Comparison of ENCODE assay signal across 8 cellular contexts in genomic region chr6:108559884-108560462, GRCh38. TPM values are rescaled to one million over a fixed set of nuclear protein-coding genes. Genes with fewer than 3 reads are reported as not detected.
DNase-seq lines count a peak whose midpoint lies in the region; ATAC-seq, FAIRE-seq and TF ChIP-seq lines count a peak whose summit lies in the region.

No MANE protein-coding gene starts in this region.

- H3K4me3 ChIP-seq in HUES48 (ENCODE audit: low read depth, low read length) (peak overlapping the region; percentile 77), PC-3 (ENCODE audit: low read length) (peak overlapping the region; percentile 95), iPS-20b (ENCODE audit: low read length) (peak overlapping the region; percentile 93), skeletal muscle satellite cell (ENCODE audit: low read length) (peak overlapping the region; percentile 95)

- intact Hi-C loops in PC-3 (cut with micrococcal nuclease), result loop anchor here (1.0 to 5.0 kb wide), 5 partner anchors 112 to 512 kb away; no protein-coding TSS in a partner anchor

- no peaks in the 10 kb centered on the region for H3K9me2 ChIP-seq in PC-3 (replicated peaks; ENCODE audit: low read length)

- peak overlapping the region; percentile 99 for H3K4me2 ChIP-seq in PC-3 (ENCODE audit: low read length)
- H3K4me2 ChIP-seq in skeletal muscle satellite cell (ENCODE audit: low read length), result peak overlapping the region; percentile 96

- H2AFZ ChIP-seq in PC-3 (ENCODE audit: low read length), result peak overlapping the region; percentile 57

- H3K27me3 ChIP-seq in HUES48 (ENCODE audit: control insufficient read depth, insufficient read depth, low read length) (peaks cover 52% of the 10 kb centered on the region), PC-3 (ENCODE audit: low read length) (no peaks in the 10 kb centered on the region), iPS-20b (ENCODE audit: insufficient read depth, low read length) (peaks cover 66% of the 10 kb centered on the region), skeletal muscle satellite cell (ENCODE audit: control insufficient read depth, insufficient read depth, low read length) (no peaks in the 10 kb centered on the region)

- no peak for FAIRE-seq in GM19239 (lab: Jason Lieb, UNC)

- H3K9ac ChIP-seq in HUES48 (ENCODE audit: low read depth, low read length) (peak overlapping the region; percentile 41; the same call in 1 of the 2 replicates), PC-3 (ENCODE audit: low read length) (peak overlapping the region; percentile 70), iPS-20b (ENCODE audit: low read depth, low read length) (peak overlapping the region; percentile 71; the same call in 1 of the 2 replicates), skeletal muscle satellite cell (ENCODE audit: low read depth, low read length) (peak overlapping the region; percentile 88)

- in situ Hi-C loops in T47D (cut with HindIII; ENCODE audit: low pct_unique_long_range_greater_than_20kb, low sequenced_read_pairs), result no loop called here

- H3K4me1 ChIP-seq in HUES48 (ENCODE audit: control insufficient read depth, insufficient read depth, low read length), result peaks cover 31% of the 10 kb centered on the region
- H3K4me1 ChIP-seq in PC-3 (ENCODE audit: insufficient read depth, low read length), result peaks cover 20% of the 10 kb centered on the region
- peaks cover 23% of the 10 kb centered on the region for H3K4me1 ChIP-seq in iPS-20b (ENCODE audit: insufficient read depth, low read length)
- peaks cover 22% of the 10 kb centered on the region for H3K4me1 ChIP-seq in skeletal muscle satellite cell (ENCODE audit: control insufficient read depth, insufficient read depth, low read length)

- H3F3A ChIP-seq in PC-3 (ENCODE audit: low read length, unreplicated experiment), result no peaks in the 10 kb centered on the region

- CTCF ChIA-PET in PC-3 (lab: Charles Lee), result interaction anchor here (0.5 to 0.6 kb wide), 3 partner anchors 388 to 1242 kb away, joined by 4 to 6 read pairs (median 4); no protein-coding TSS in a partner anchor

- ATAC-seq in PC-3, result peak; percentile 1; the same call in 1 of the 2 replicates

- POLR2A ChIA-PET in PC-3 (lab: Charles Lee; ENCODE audit: unreplicated experiment), result interaction anchor here (0.6 to 1.0 kb wide), 4 partner anchors 288 to 735 kb away, joined by 3 to 10 read pairs (median 6); partner anchors contain the start of gene ARMC2

- no peak for TF ChIP-seq CTCF in PC-3 (conservative IDR thresholded peaks at IDR 0.05; ENCODE audit: low read depth, low read length)

- TSS peak; percentile 80 for BruUV-seq in PC-3 (replicated peaks; lab: Mats Ljungman, UMichigan)

- H3K27ac ChIP-seq in HUES48 (ENCODE audit: low read depth, low read length) (peak overlapping the region; percentile 89), PC-3 (ENCODE audit: low read length) (peak overlapping the region; percentile 59), iPS-20b (ENCODE audit: low read length) (no peak overlapping the region)

- H3K9me3 ChIP-seq in HUES48 (ENCODE audit: control insufficient read depth, insufficient read depth, low read length) (no peaks in the 10 kb centered on the region), PC-3 (ENCODE audit: low read length) (no peaks in the 10 kb centered on the region), iPS-20b (ENCODE audit: insufficient read depth, low read depth, low read length) (no peaks in the 10 kb centered on the region), skeletal muscle satellite cell (replicated peaks; ENCODE audit: low read length) (no peaks in the 10 kb centered on the region)

- H4K20me1 ChIP-seq in PC-3 (ENCODE audit: low read length), result 0 out of 2 replicates have a peak, but pooled peaks cover 14% of the 10 kb centered on the region

- H3K79me2 ChIP-seq in PC-3 (ENCODE audit: low read length), result peaks cover 45% of the 10 kb centered on the region

- peak; percentile 30 to 45 for DNase-seq in stimulated activated CD4-positive, alpha-beta T cell treated with anti-CD3 and anti-CD28 coated beads, Interleukin-2, amount 100 ng/mL, for 24 hours
- DNase-seq in stimulated activated CD4-positive, alpha-beta T cell treated with anti-CD3 and anti-CD28 coated beads, Interleukin-12 subunit alpha, Interleukin-12 subunit beta, amount 100 ng/mL, for 4 hours, result no peak
- DNase-seq in PC-3 (peak; percentile 50), T47D (ENCODE audit: low read depth in 1 of 2, low spot score in 1 of 2) (peak; percentile 17 to 81), GM19239 (ENCODE audit: insufficient read length, low spot score) (no peak)

- no peaks in the 10 kb centered on the region for H3K36me3 ChIP-seq in HUES48 (ENCODE audit: control insufficient read depth, insufficient read depth, low read length)
- H3K36me3 ChIP-seq in PC-3 (ENCODE audit: low read depth, low read length), result no peaks in the 10 kb centered on the region
- no peaks in the 10 kb centered on the region for H3K36me3 ChIP-seq in iPS-20b (ENCODE audit: insufficient read depth, low read depth, low read length)
- H3K36me3 ChIP-seq in skeletal muscle satellite cell (ENCODE audit: insufficient read depth, low read length), result peaks cover 10% of the 10 kb centered on the region

RNA-seq across cellular contexts. Expression of gene FOXO3, which starts 0.7 kb away (rescaled TPM):
- 12.8 and 19.9 TPM in 2 replicates for total RNA-seq in PC-3 (2014; rRNA removed)
- 33.0 and 40.2 TPM in 2 replicates for total RNA-seq in skeletal muscle satellite cell (2012; rRNA removed)

Comparison
In these comparisons a context has a peak if more than half of its experiments do, and no peak if none do; other contexts are left out.
1. DNase-seq: peak in stimulated activated CD4-positive, alpha-beta T cell treated with anti-CD3 and anti-CD28 coated beads, Interleukin-2, amount 100 ng/mL, for 24 hours (2 of 2), PC-3 (single experiment) and T47D (2 of 2); none in stimulated activated CD4-positive, alpha-beta T cell treated with anti-CD3 and anti-CD28 coated beads, Interleukin-12 subunit alpha, Interleukin-12 subunit beta, amount 100 ng/mL, for 4 hours (single experiment) and GM19239 (single experiment).
2. Peak in every context shown above with its lines, with median percentiles within 50 percentile points of each other: H3K4me3 ChIP-seq and H3K9ac ChIP-seq.